ENCODE assay signal across 16 cellular contexts in the genomic region with DNA sequence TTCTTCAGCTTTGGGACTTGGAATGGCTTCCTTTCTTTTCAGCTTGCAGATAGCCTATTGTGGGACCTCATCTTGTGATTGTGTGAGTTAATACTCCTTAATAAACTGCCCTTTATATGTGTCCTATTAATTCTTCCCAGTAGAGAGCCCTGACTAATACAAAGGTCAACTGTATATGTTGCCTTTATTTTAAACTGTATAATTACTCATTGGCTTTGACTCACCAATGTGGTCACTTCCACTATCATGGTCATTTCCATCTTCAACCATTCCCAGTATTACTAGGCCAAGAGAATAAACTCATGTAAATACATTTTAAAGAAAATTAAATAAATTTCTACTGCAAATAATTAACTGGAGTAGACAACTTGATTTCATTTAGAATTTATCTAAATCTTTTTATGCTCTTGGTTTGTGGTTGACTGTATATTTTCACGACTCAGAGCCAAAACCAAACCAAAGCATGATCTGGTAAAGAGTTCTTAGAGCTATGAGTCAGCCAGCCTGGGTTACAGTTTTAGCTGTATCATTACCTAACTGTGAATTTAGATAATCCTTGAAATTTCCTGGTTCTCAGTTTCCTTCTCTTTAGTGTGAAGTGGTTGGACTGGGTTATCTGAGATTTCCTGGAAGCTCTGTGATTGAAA.
DNase-seq lines count a peak whose midpoint lies in the region; ATAC-seq, FAIRE-seq and TF ChIP-seq lines count a peak whose summit lies in the region.
"Had no signal": no experiment of that assay in that cellular context is flagged by ENCODE, and none has a peak within 500 bp of the region (broad histone marks: within the 10 kb centered on the region; RNA-seq: fewer than 3 reads in every experiment).

No MANE protein-coding gene starts in this region.

- H3K9me1 ChIP-seq in endothelial cell of umbilical vein (replicated peaks; ENCODE audit: control insufficient read depth, extremely low read depth, insufficient read depth, low read length): no peaks in the 10 kb centered on the region

- no peaks in the 10 kb centered on the region for H3F3A ChIP-seq in PC-3 (ENCODE audit: low read length, unreplicated experiment)

- peak; percentile 5 for DNase-seq in Daoy (ENCODE audit: low read depth)
- peak; percentile 47 for DNase-seq in PC-3
- peak; percentile 34 for DNase-seq in endothelial cell of umbilical vein (ENCODE audit: low read depth, low spot score)
- DNase-seq in myocyte (ENCODE audit: low read depth): peak; percentile 59
- DNase-seq in GM19239 (ENCODE audit: insufficient read length, low spot score): no peak
- DNase-seq: activated CD4-positive, alpha-beta T cell treated with anti-CD3 and anti-CD28 coated beads, Interleukin-2, amount 50 U/mL, for 4 hours; activated naive CD4-positive, alpha-beta T cell treated with Interleukin-2 at 50 U/mL for 16 hours; COR-L47; KBM-7; NCI-H2081 treated with DMSO at 0.1 percent for 48 hours; stimulated activated CD4-positive, alpha-beta T cell treated with anti-CD3 and anti-CD28 coated beads, Interleukin-4, amount 100 ng/mL, for 4 hours; stimulated activated naive CD8-positive, alpha-beta T cell treated with anti-CD3 and anti-CD28 coated beads, Interleukin-15, amount 100 ng/mL, for 72 hours had no signal

- H3K36me3 ChIP-seq in PC-3 (ENCODE audit: low read depth, low read length): no peaks in the 10 kb centered on the region
- no peaks in the 10 kb centered on the region for H3K36me3 ChIP-seq in endothelial cell of umbilical vein (ENCODE audit: control insufficient read depth in 2 of 2, extremely low read depth in 1 of 2, insufficient read depth in 2 of 2, low read length in 2 of 2)
- H3K36me3 ChIP-seq: prostate gland had no signal

- BruUV-seq in PC-3 (replicated peaks; lab: Mats Ljungman, UMichigan) (no TSS peak), endothelial cell of umbilical vein (replicated peaks; lab: Mats Ljungman, UMichigan) (no TSS peak)

- no peak for TF ChIP-seq POLR2A in endothelial cell of umbilical vein (IDR thresholded peaks at IDR 0.05; ENCODE audit: low read depth, low read length)

- CTCF ChIA-PET in PC-3 (lab: Charles Lee) (no interaction called here), endothelial cell of umbilical vein (lab: Charles Lee) (no interaction called here)

- H3K27me3 ChIP-seq in PC-3 (ENCODE audit: low read length) (no peaks in the 10 kb centered on the region), endothelial cell of umbilical vein (ENCODE audit: control insufficient read depth in 2 of 2, insufficient read depth in 2 of 2, low read length in 2 of 2) (no peaks in the 10 kb centered on the region)

- H3K9ac ChIP-seq in PC-3 (ENCODE audit: low read length) (no peak overlapping the region), endothelial cell of umbilical vein (replicated peaks; ENCODE audit: extremely low read depth, insufficient read depth, low read length) (no peak overlapping the region)

- H3K4me1 ChIP-seq in PC-3 (ENCODE audit: insufficient read depth, low read length) (peaks cover 10% of the 10 kb centered on the region; the same call in 1 of the 2 replicates), endothelial cell of umbilical vein (ENCODE audit: control insufficient read depth, extremely low read depth, insufficient read depth, low read length) (no peaks in the 10 kb centered on the region)
- H3K4me1 ChIP-seq: prostate gland had no signal

- dilution Hi-C loops in endothelial cell of umbilical vein (cut with MboI; ENCODE audit: extremely low pct_ligation_motif_present, low sequenced_read_pairs): no loop called here

- H3K9me2 ChIP-seq in PC-3 (replicated peaks; ENCODE audit: low read length): no peaks in the 10 kb centered on the region

- H3K4me2 ChIP-seq in PC-3 (ENCODE audit: low read length): no peak overlapping the region
- H3K4me2 ChIP-seq in endothelial cell of umbilical vein (ENCODE audit: insufficient read depth, low read length): no peak overlapping the region

- no peaks in the 10 kb centered on the region for H3K9me3 ChIP-seq in PC-3 (ENCODE audit: low read length)
- no peaks in the 10 kb centered on the region for H3K9me3 ChIP-seq in endothelial cell of umbilical vein (replicated peaks; ENCODE audit: control insufficient read depth, insufficient read depth, low read length)
- H3K9me3 ChIP-seq: prostate gland had no signal

- no peaks in the 10 kb centered on the region for H4K20me1 ChIP-seq in PC-3 (ENCODE audit: low read length)
- H4K20me1 ChIP-seq in endothelial cell of umbilical vein (replicated peaks; ENCODE audit: control insufficient read depth, extremely low read depth, insufficient read depth, low read length): no peaks in the 10 kb centered on the region

- TF ChIP-seq CTCF in PC-3 (conservative IDR thresholded peaks at IDR 0.05; ENCODE audit: low read depth, low read length) (no peak), endothelial cell of umbilical vein (IDR thresholded peaks at IDR 0.05; ENCODE audit: extremely low read depth in 1 of 2, insufficient read depth in 1 of 2, low read depth in 1 of 2, low read length in 2 of 2) (no peak)

- peak overlapping the region; percentile 52 for H3K27ac ChIP-seq in PC-3 (ENCODE audit: low read length)
- no peak overlapping the region for H3K27ac ChIP-seq in endothelial cell of umbilical vein (ENCODE audit: insufficient read depth, low read depth, low read length)
- H3K27ac ChIP-seq: prostate gland had no signal

- intact Hi-C loops in PC-3 (cut with micrococcal nuclease) (no loop called here), endothelial cell of umbilical vein (cut with micrococcal nuclease) (no loop called here)

- POLR2A ChIA-PET in PC-3 (lab: Charles Lee; ENCODE audit: unreplicated experiment) (no interaction called here), endothelial cell of umbilical vein (lab: Charles Lee) (no interaction called here)

- H2AFZ ChIP-seq in PC-3 (ENCODE audit: low read length) (no peak overlapping the region), endothelial cell of umbilical vein (ENCODE audit: low read depth, low read length) (peak overlapping the region; percentile 12)

- no peak overlapping the region for H3K4me3 ChIP-seq in PC-3 (ENCODE audit: low read length)
- no peak overlapping the region for H3K4me3 ChIP-seq in endothelial cell of umbilical vein (replicated peaks in 1 of 3; ENCODE audit: insufficient read depth in 1 of 3, low read depth in 1 of 3, low read length in 3 of 3)
- H3K4me3 ChIP-seq: prostate gland had no signal

- H3K79me2 ChIP-seq in PC-3 (ENCODE audit: low read length): no peaks in the 10 kb centered on the region
- H3K79me2 ChIP-seq in endothelial cell of umbilical vein (ENCODE audit: control insufficient read depth, insufficient read depth, low read length): no peaks in the 10 kb centered on the region

- peak; percentile 97 for ATAC-seq in PC-3
- ATAC-seq in GM18873 (IDR thresholded peaks at IDR 0.05; ENCODE audit: low FRiP score, unreplicated experiment): no peak
- ATAC-seq in GM18909 (IDR thresholded peaks at IDR 0.05; ENCODE audit: poor library complexity, unreplicated experiment): no peak
- ATAC-seq in GM21825 (IDR thresholded peaks at IDR 0.05; ENCODE audit: unreplicated experiment): no peak
- ATAC-seq: stimulated activated naive CD8-positive, alpha-beta T cell treated with anti-CD3 and anti-CD28 coated beads, Interleukin-15, amount 100 ng/mL, for 72 hours had no signal

- FAIRE-seq in endothelial cell of umbilical vein (lab: Jason Lieb, UNC) (no peak), GM19239 (lab: Jason Lieb, UNC) (no peak)

TF ChIP-seq in endothelial cell of umbilical vein, 7 proteins besides CTCF, POLR2A, EP300 and RAD21:
- TF ChIP-seq POLR2AphosphoS5 (IDR thresholded peaks at IDR 0.05; ENCODE audit: insufficient read depth, low read depth, low read length) (no peak), FOS (IDR thresholded peaks at IDR 0.05; ENCODE audit: borderline replicate concordance, insufficient read depth, low read length) (peak; percentile 85)
